Comparison of ENCODE assay signal across 16 cellular contexts in the genomic region with DNA sequence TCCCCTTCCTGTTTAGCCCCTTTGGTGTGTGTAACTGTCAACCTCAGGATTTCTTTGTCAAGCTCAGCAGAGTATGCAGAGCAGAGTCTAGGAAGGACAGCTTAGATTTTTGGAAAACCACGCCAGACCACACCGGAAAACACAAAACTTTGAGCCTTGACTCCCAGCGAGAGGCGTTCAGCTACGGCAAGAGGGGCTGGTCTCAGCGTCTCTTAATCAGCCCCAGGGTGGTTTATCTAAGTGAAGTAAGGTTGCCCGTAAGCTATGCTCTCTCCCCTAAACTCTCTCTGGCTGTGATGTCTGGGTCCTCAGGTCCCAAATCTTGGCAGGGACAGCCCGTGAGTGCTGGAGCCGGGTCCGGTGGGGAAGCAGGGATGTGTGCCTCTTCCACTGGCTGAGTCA.
A peak's percentile ranks its signal among the peaks of the same experiment; 100 is the strongest.
DNase-seq lines count a peak whose midpoint lies in the region; ATAC-seq and TF ChIP-seq lines count a peak whose summit lies in the region.
"Had no signal": no experiment of that assay in that cellular context is flagged by ENCODE, and none has a peak within 500 bp of the region (broad histone marks: within the 10 kb centered on the region; RNA-seq: fewer than 3 reads in every experiment).

No MANE protein-coding gene starts in this region.

- peak overlapping the region; percentile 26 for H3K27ac Mint-ChIP-seq in activated naive CD4-positive, alpha-beta T cell treated with anti-CD3 and anti-CD28 coated beads, Interleukin-2, amount 10 ng/mL, durations not matched to agents 7 days and 5 days
- no peak overlapping the region for H3K27ac Mint-ChIP-seq in activated CD4-positive, alpha-beta memory T cell treated with anti-CD3 and anti-CD28 coated beads for 36 hours
- H3K27ac Mint-ChIP-seq in stimulated activated naive CD8-positive, alpha-beta T cell treated with anti-CD3 and anti-CD28 coated beads, Interleukin-15, amount 100 ng/mL, for 72 hours: peak overlapping the region; percentile 10 to 88

- TF ChIP-seq CTCF in fibroblast of pulmonary artery (IDR thresholded peaks at IDR 0.05; ENCODE audit: low read length, missing control alignments): no peak

- H3K4me3 ChIP-seq in fibroblast of pulmonary artery (replicated peaks; ENCODE audit: low read depth, low read length): no peak overlapping the region
- H3K4me3 ChIP-seq: psoas muscle had no signal

- DNase-seq in activated naive CD4-positive, alpha-beta T cell treated with anti-CD3 and anti-CD28 coated beads, Interleukin-2, amount 10 ng/mL, durations not matched to agents 7 days and 5 days: no peak
- no peak for DNase-seq in activated naive CD4-positive, alpha-beta T cell treated with anti-CD3 and anti-CD28 coated beads, Interleukin-2, amount 50 U/mL, for 16 hours
- no peak for DNase-seq in activated CD4-positive, alpha-beta memory T cell treated with anti-CD3 and anti-CD28 coated beads for 36 hours
- DNase-seq in fibroblast of pulmonary artery (ENCODE audit: low read depth) (peak; percentile 7), AG08396 (ENCODE audit: low spot score) (no peak), erythroblast (lab: John Stamatoyannopoulos, UW) (no peak)
- DNase-seq in stimulated activated naive CD8-positive, alpha-beta T cell treated with anti-CD3 and anti-CD28 coated beads, Interleukin-15, amount 100 ng/mL, for 72 hours: no peak
- DNase-seq: hippocampal formation, MM.1S, NCI-H2029 treated with DMSO at 0.1 percent for 48 hours, NCI-H524, OCI-M1, psoas muscle, WERI-Rb-1 had no signal

- POLR2A ChIA-PET in activated CD4-positive, alpha-beta memory T cell treated with anti-CD3 and anti-CD28 coated beads for 36 hours (lab: Charles Lee): interaction anchor here (0.6 kb wide), 1 partner anchor 10 kb away, joined by 3 read pairs; no protein-coding TSS in a partner anchor

- no peak for TF ChIP-seq POLR2A in erythroblast (IDR thresholded peaks at IDR 0.05; ENCODE audit: low read length)

- H3K27me3 Mint-ChIP-seq in activated naive CD4-positive, alpha-beta T cell treated with anti-CD3 and anti-CD28 coated beads, Interleukin-2, amount 10 ng/mL, durations not matched to agents 7 days and 5 days: peaks cover 5% of the 10 kb centered on the region
- H3K27me3 Mint-ChIP-seq in activated CD4-positive, alpha-beta memory T cell treated with anti-CD3 and anti-CD28 coated beads for 36 hours: no peaks in the 10 kb centered on the region
- peaks cover 14% of the 10 kb centered on the region for H3K27me3 Mint-ChIP-seq in stimulated activated naive CD8-positive, alpha-beta T cell treated with anti-CD3 and anti-CD28 coated beads, Interleukin-15, amount 100 ng/mL, for 72 hours

- H3K36me3 Mint-ChIP-seq in activated naive CD4-positive, alpha-beta T cell treated with anti-CD3 and anti-CD28 coated beads, Interleukin-2, amount 10 ng/mL, durations not matched to agents 7 days and 5 days: no peaks in the 10 kb centered on the region
- no peaks in the 10 kb centered on the region for H3K36me3 Mint-ChIP-seq in activated CD4-positive, alpha-beta memory T cell treated with anti-CD3 and anti-CD28 coated beads for 36 hours

- intact Hi-C loops in activated CD4-positive, alpha-beta memory T cell treated with anti-CD3 and anti-CD28 coated beads for 36 hours (cut with micrococcal nuclease): no loop called here

- ATAC-seq in stimulated activated naive CD8-positive, alpha-beta T cell treated with anti-CD3 and anti-CD28 coated beads, Interleukin-15, amount 100 ng/mL, for 72 hours: no peak
- ATAC-seq in GM18870 (IDR thresholded peaks at IDR 0.05; ENCODE audit: unreplicated experiment): no peak
- ATAC-seq: esophagus mucosa, psoas muscle had no signal

- no peaks in the 10 kb centered on the region for H3K9me3 Mint-ChIP-seq in activated naive CD4-positive, alpha-beta T cell treated with anti-CD3 and anti-CD28 coated beads, Interleukin-2, amount 10 ng/mL, durations not matched to agents 7 days and 5 days
- H3K9me3 Mint-ChIP-seq in activated CD4-positive, alpha-beta memory T cell treated with anti-CD3 and anti-CD28 coated beads for 36 hours: no peaks in the 10 kb centered on the region
- no peaks in the 10 kb centered on the region for H3K9me3 Mint-ChIP-seq in stimulated activated naive CD8-positive, alpha-beta T cell treated with anti-CD3 and anti-CD28 coated beads, Interleukin-15, amount 100 ng/mL, for 72 hours

- H3K4me3 Mint-ChIP-seq in activated naive CD4-positive, alpha-beta T cell treated with anti-CD3 and anti-CD28 coated beads, Interleukin-2, amount 10 ng/mL, durations not matched to agents 7 days and 5 days: no peak overlapping the region
- peak overlapping the region; percentile 30 for H3K4me3 Mint-ChIP-seq in activated CD4-positive, alpha-beta memory T cell treated with anti-CD3 and anti-CD28 coated beads for 36 hours
- peak overlapping the region; percentile 7 to 67 for H3K4me3 Mint-ChIP-seq in stimulated activated naive CD8-positive, alpha-beta T cell treated with anti-CD3 and anti-CD28 coated beads, Interleukin-15, amount 100 ng/mL, for 72 hours

- CTCF ChIA-PET in activated naive CD4-positive, alpha-beta T cell treated with anti-CD3 and anti-CD28 coated beads, Interleukin-2, amount 10 ng/mL, durations not matched to agents 7 days and 5 days (lab: Charles Lee): no interaction called here
- CTCF ChIA-PET in activated CD4-positive, alpha-beta memory T cell treated with anti-CD3 and anti-CD28 coated beads for 36 hours (lab: Charles Lee): interaction anchor here (1.0 kb wide), 1 partner anchor 356 kb away, joined by 3 read pairs; no protein-coding TSS in a partner anchor

- H3K4me1 Mint-ChIP-seq in activated naive CD4-positive, alpha-beta T cell treated with anti-CD3 and anti-CD28 coated beads, Interleukin-2, amount 10 ng/mL, durations not matched to agents 7 days and 5 days: peaks cover 33% of the 10 kb centered on the region
- peaks cover 9% of the 10 kb centered on the region for H3K4me1 Mint-ChIP-seq in activated CD4-positive, alpha-beta memory T cell treated with anti-CD3 and anti-CD28 coated beads for 36 hours (ENCODE audit: low read depth)
- H3K4me1 Mint-ChIP-seq in stimulated activated naive CD8-positive, alpha-beta T cell treated with anti-CD3 and anti-CD28 coated beads, Interleukin-15, amount 100 ng/mL, for 72 hours: peaks cover 14% of the 10 kb centered on the region
